In the genomic region with DNA sequence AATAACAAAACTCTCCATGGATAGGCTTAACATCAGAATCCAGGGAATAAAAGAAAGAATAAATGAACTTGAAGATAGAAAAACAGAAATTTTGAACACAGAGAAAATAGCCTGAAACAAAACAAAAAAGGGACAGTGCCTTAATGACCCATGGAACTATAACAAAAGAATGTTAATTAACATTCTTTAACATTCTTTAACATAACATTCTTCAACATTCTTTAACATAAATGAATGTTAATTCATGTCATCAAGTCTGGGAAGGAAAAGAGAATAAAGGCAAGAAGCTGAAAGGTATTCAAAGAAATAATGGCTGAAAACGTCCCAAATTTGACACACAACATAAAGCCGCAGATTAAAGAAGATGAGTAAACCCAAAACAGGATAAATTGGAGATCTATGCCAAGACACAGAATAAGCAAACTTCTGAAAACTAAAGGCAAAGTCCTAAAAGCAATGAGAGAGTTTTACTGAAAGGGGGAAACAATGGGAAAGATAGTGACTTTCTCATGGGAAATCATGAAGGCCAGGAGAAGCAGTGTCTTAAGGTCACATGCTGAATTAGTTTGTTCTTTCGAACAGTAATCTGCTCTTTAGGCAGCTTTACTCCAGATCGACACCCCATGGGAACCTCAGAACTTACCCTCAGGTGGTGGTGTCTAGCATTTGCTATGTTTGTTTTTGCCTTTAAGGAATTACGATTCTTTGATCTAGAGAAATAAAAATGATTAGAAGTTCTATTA, we compare ENCODE assay signal across 26 cellular contexts.
"Had no signal": no experiment of that assay in that cellular context is flagged by ENCODE, and none has a peak within 500 bp of the region (broad histone marks: within the 10 kb centered on the region; RNA-seq: fewer than 3 reads in every experiment).

No MANE protein-coding gene starts in this region.

- H3K4me2 ChIP-seq: smooth muscle cell had no signal

- H3K9me3 ChIP-seq: gastrocnemius medialis, suprapubic skin had no signal

- DNase-seq: activated CD4-positive, alpha-beta T cell treated with anti-CD3 and anti-CD28 coated beads for 4 hours; activated CD4-positive, alpha-beta T cell treated with anti-CD3 and anti-CD28 coated beads, Interleukin-2, amount 50 U/mL, for 4 hours; activated naive CD4-positive, alpha-beta T cell; activated T-cell treated with anti-CD3 and anti-CD28 coated beads for 4 hours; activated T-cell treated with anti-CD3 and anti-CD28 coated beads, Interleukin-2, amount 50 U/mL, for 72 hours; anterior cingulate cortex; dermis blood vessel endothelial cell; effector CD8-positive, alpha-beta T cell; gastrocnemius medialis; hippocampal formation; islet precursor cell; left ventricle myocardium inferior; occipital lobe; stimulated activated CD4-positive, alpha-beta T cell treated with anti-CD3 and anti-CD28 coated beads, Interleukin-1b, Interleukin-23, amount 100 ng/mL, for 48 hours; stimulated activated CD4-positive, alpha-beta T cell treated with anti-CD3 and anti-CD28 coated beads, Interleukin-4, amount 100 ng/mL, for 4 hours; stimulated activated CD8-positive, alpha-beta memory T cell treated with anti-CD3 and anti-CD28 coated beads, Interleukin-4, amount 100 ng/mL, for 48 hours; stimulated activated naive B cell treated with anti-CD40 and anti-IgM and Interleukin-4, amounts not matched to agents 10 μg/mL and 1 μg/mL and 100 μg/mL, for 72 hours; tibial artery had no signal

- H3K4me1 Mint-ChIP-seq: central memory CD8-positive, alpha-beta T cell had no signal

- H3K27me3 ChIP-seq: gastrocnemius medialis, right atrium auricular region, suprapubic skin, tibial artery had no signal

- H3K4me1 ChIP-seq: gastrocnemius medialis, left ventricle myocardium inferior, right atrium auricular region, suprapubic skin, tibial artery had no signal

- H3K9me3 Mint-ChIP-seq: activated naive CD4-positive, alpha-beta T cell treated with anti-CD3 and anti-CD28 coated beads, Interleukin-2, amount 50 U/mL, for 72 hours; central memory CD8-positive, alpha-beta T cell had no signal

- H3K36me3 ChIP-seq: gastrocnemius medialis, left ventricle myocardium inferior, right atrium auricular region, suprapubic skin, tibial artery had no signal

- H3K27ac Mint-ChIP-seq: activated naive CD4-positive, alpha-beta T cell treated with anti-CD3 and anti-CD28 coated beads, Interleukin-2, amount 50 U/mL, for 72 hours; activated T-cell treated with anti-CD3 and anti-CD28 coated beads, Interleukin-2, amount 50 U/mL, for 72 hours; stimulated activated naive B cell treated with anti-CD40 and anti-IgM and Interleukin-4, amounts not matched to agents 10 μg/mL and 1 μg/mL and 100 μg/mL, for 72 hours had no signal

- ATAC-seq: activated naive CD4-positive, alpha-beta T cell treated with anti-CD3 and anti-CD28 coated beads, Interleukin-2, amount 50 U/mL, for 72 hours; activated T-cell treated with anti-CD3 and anti-CD28 coated beads, Interleukin-2, amount 50 U/mL, for 72 hours; gastrocnemius medialis; stimulated activated naive B cell treated with anti-CD40 and anti-IgM and Interleukin-4, amounts not matched to agents 10 μg/mL and 1 μg/mL and 100 μg/mL, for 72 hours had no signal

- FAIRE-seq: bronchial epithelial cell, colon had no signal

- H3K36me3 Mint-ChIP-seq: activated naive CD4-positive, alpha-beta T cell treated with anti-CD3 and anti-CD28 coated beads, Interleukin-2, amount 50 U/mL, for 72 hours; stimulated activated naive B cell treated with anti-CD40 and anti-IgM and Interleukin-4, amounts not matched to agents 10 μg/mL and 1 μg/mL and 100 μg/mL, for 72 hours had no signal

- H3K4me3 ChIP-seq: gastrocnemius medialis, left ventricle myocardium inferior, lung, right atrium auricular region, smooth muscle cell, suprapubic skin, tibial artery had no signal

- H3K27ac ChIP-seq: gastrocnemius medialis, left ventricle myocardium inferior, right atrium auricular region, suprapubic skin, tibial artery had no signal

- H3K4me3 Mint-ChIP-seq: activated T-cell treated with anti-CD3 and anti-CD28 coated beads, Interleukin-2, amount 50 U/mL, for 72 hours; central memory CD8-positive, alpha-beta T cell; stimulated activated naive B cell treated with anti-CD40 and anti-IgM and Interleukin-4, amounts not matched to agents 10 μg/mL and 1 μg/mL and 100 μg/mL, for 72 hours had no signal
